Comparison of ENCODE assay signal across 1 cellular context in the genomic region with DNA sequence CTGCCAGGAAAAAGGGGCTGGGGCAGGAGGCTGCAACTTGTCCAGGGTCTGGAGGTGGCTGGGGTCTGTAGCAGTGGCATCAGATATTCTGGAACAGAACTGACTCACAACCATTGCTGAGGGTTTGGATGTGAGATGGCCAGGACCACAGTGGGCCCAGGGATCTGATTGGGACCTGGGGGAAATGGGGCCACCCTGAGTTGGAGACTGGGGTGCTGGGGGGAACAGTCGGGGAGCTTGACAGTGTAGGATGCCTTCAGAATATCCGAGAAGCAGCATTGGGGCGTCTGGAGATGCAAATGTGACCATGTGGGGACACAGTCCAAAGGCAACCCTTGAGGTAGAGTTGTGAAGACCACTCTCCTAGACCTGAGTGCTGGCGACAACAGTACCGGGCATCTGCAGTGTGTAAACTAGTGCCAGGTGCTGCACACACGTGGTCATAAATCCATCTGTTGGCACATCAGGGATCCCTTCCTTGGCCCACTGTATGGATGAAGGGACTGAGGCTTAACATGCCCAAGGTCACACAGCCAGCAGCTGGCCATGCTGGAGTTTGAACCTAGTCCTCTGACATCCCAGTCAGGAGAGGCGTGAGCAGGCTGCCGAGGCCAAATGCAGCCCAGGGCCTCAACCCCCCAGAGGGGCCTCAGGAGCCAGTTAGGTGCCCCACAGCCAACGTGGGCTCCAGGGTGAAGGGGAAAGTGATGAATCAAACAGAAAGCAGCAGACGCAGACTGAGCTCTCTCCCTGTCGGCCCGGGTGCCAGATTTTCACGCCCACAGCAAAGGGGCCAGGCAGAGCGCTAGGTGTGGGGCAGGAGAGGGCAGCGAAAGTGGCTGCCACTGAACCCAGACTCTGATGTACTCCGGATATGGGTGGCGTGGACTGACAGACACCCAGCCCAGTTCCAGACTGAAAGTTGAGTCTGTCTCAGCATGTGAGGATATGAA.
TF ChIP-seq lines count a peak whose summit lies in the region.

No MANE protein-coding gene starts in this region.

TF ChIP-seq in HepG2, 621 proteins besides CTCF, POLR2A, EP300 and RAD21 (continued from another document and continues in another):
- TF ChIP-seq, protein P1, sequence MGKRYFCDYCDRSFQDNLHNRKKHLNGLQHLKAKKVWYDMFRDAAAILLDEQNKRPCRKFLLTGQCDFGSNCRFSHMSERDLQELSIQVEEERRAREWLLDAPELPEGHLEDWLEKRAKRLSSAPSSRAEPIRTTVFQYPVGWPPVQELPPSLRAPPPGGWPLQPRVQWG (CRISPR knock-in tag; IDR thresholded peaks at IDR 0.05; ENCODE audit: borderline replicate concordance, low read depth), result no peak
- no peak for TF ChIP-seq ZNF569 (CRISPR knock-in tag; IDR thresholded peaks at IDR 0.05; ENCODE audit: borderline replicate concordance)
- peak; percentile 68; the same call in 1 of the 2 replicates for TF ChIP-seq ZNF644 (CRISPR knock-in tag; IDR thresholded peaks at IDR 0.05; ENCODE audit: low read depth)
- no peak for TF ChIP-seq ZNF614 (CRISPR knock-in tag; IDR thresholded peaks at IDR 0.05; ENCODE audit: borderline replicate concordance)
- TF ChIP-seq ZNF850 (CRISPR knock-in tag; conservative IDR thresholded peaks at IDR 0.05), result no peak
- TF ChIP-seq ZSCAN25 (CRISPR knock-in tag; IDR thresholded peaks at IDR 0.05), result no peak
- TF ChIP-seq KDM6A (CRISPR knock-in tag; IDR thresholded peaks at IDR 0.05; ENCODE audit: low read depth), result peak; percentile 80
- peak; percentile 60; the same call in 1 of the 2 replicates for TF ChIP-seq SMAD3 (CRISPR knock-in tag; IDR thresholded peaks at IDR 0.05)
- TF ChIP-seq POLR2G (IDR thresholded peaks at IDR 0.05; ENCODE audit: low read depth, low read length), result peak; percentile 71; the same call in 1 of the 2 replicates
- 0 out of 2 replicates have a peak, but pooled peaks have one; percentile 31 for TF ChIP-seq PHF8 (CRISPR knock-in tag; IDR thresholded peaks at IDR 0.05)
- TF ChIP-seq, protein P2, sequence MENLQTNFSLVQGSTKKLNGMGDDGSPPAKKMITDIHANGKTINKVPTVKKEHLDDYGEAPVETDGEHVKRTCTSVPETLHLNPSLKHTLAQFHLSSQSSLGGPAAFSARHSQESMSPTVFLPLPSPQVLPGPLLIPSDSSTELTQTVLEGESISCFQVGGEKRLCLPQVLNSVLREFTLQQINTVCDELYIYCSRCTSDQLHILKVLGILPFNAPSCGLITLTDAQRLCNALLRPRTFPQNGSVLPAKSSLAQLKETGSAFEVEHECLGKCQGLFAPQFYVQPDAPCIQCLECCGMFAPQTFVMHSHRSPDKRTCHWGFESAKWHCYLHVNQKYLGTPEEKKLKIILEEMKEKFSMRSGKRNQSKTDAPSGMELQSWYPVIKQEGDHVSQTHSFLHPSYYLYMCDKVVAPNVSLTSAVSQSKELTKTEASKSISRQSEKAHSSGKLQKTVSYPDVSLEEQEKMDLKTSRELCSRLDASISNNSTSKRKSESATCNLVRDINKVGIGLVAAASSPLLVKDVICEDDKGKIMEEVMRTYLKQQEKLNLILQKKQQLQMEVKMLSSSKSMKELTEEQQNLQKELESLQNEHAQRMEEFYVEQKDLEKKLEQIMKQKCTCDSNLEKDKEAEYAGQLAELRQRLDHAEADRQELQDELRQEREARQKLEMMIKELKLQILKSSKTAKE (CRISPR knock-in tag; IDR thresholded peaks at IDR 0.05; ENCODE audit: borderline replicate concordance), result peak; percentile 55
- 0 out of 2 replicates have a peak, but pooled peaks have one; percentile 32 for TF ChIP-seq TP53 (CRISPR knock-in tag; conservative IDR thresholded peaks at IDR 0.05)
- TF ChIP-seq, protein P3, sequence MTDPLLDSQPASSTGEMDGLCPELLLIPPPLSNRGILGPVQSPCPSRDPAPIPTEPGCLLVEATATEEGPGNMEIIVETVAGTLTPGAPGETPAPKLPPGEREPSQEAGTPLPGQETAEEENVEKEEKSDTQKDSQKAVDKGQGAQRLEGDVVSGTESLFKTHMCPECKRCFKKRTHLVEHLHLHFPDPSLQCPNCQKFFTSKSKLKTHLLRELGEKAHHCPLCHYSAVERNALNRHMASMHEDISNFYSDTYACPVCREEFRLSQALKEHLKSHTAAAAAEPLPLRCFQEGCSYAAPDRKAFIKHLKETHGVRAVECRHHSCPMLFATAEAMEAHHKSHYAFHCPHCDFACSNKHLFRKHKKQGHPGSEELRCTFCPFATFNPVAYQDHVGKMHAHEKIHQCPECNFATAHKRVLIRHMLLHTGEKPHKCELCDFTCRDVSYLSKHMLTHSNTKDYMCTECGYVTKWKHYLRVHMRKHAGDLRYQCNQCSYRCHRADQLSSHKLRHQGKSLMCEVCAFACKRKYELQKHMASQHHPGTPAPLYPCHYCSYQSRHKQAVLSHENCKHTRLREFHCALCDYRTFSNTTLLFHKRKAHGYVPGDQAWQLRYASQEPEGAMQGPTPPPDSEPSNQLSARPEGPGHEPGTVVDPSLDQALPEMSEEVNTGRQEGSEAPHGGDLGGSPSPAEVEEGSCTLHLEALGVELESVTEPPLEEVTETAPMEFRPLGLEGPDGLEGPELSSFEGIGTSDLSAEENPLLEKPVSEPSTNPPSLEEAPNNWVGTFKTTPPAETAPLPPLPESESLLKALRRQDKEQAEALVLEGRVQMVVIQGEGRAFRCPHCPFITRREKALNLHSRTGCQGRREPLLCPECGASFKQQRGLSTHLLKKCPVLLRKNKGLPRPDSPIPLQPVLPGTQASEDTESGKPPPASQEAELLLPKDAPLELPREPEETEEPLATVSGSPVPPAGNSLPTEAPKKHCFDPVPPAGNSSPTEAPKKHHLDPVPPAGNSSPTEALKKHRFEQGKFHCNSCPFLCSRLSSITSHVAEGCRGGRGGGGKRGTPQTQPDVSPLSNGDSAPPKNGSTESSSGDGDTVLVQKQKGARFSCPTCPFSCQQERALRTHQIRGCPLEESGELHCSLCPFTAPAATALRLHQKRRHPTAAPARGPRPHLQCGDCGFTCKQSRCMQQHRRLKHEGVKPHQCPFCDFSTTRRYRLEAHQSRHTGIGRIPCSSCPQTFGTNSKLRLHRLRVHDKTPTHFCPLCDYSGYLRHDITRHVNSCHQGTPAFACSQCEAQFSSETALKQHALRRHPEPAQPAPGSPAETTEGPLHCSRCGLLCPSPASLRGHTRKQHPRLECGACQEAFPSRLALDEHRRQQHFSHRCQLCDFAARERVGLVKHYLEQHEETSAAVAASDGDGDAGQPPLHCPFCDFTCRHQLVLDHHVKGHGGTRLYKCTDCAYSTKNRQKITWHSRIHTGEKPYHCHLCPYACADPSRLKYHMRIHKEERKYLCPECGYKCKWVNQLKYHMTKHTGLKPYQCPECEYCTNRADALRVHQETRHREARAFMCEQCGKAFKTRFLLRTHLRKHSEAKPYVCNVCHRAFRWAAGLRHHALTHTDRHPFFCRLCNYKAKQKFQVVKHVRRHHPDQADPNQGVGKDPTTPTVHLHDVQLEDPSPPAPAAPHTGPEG (CRISPR knock-in tag; IDR thresholded peaks at IDR 0.05), result peak; percentile 68
- TF ChIP-seq ETV5 (CRISPR knock-in tag; IDR thresholded peaks at IDR 0.05; ENCODE audit: borderline replicate concordance), result peak; percentile 45
- TF ChIP-seq ARID2 (CRISPR knock-in tag; IDR thresholded peaks at IDR 0.05; ENCODE audit: borderline replicate concordance), result 0 out of 2 replicates have a peak, but pooled peaks have one; percentile 35
- TF ChIP-seq KAT8 (CRISPR knock-in tag; IDR thresholded peaks at IDR 0.05), result peak; percentile 38; the same call in 1 of the 2 replicates
- TF ChIP-seq SNAI1 (CRISPR knock-in tag; IDR thresholded peaks at IDR 0.05; ENCODE audit: borderline replicate concordance), result no peak
- TF ChIP-seq ZNF343 (CRISPR knock-in tag; IDR thresholded peaks at IDR 0.05), result no peak
- 0 out of 2 replicates have a peak, but pooled peaks have one; percentile 44 for TF ChIP-seq ARNT2 (CRISPR knock-in tag; IDR thresholded peaks at IDR 0.05; ENCODE audit: low read depth)
- peak; percentile 11; the same call in 1 of the 2 replicates for TF ChIP-seq KDM3A (CRISPR knock-in tag; IDR thresholded peaks at IDR 0.05; ENCODE audit: low read depth)
- TF ChIP-seq, protein P4, sequence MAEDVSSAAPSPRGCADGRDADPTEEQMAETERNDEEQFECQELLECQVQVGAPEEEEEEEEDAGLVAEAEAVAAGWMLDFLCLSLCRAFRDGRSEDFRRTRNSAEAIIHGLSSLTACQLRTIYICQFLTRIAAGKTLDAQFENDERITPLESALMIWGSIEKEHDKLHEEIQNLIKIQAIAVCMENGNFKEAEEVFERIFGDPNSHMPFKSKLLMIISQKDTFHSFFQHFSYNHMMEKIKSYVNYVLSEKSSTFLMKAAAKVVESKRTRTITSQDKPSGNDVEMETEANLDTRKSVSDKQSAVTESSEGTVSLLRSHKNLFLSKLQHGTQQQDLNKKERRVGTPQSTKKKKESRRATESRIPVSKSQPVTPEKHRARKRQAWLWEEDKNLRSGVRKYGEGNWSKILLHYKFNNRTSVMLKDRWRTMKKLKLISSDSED (CRISPR knock-in tag; IDR thresholded peaks at IDR 0.05), result no peak
- peak; percentile 76 for TF ChIP-seq ZNF543 (CRISPR knock-in tag; IDR thresholded peaks at IDR 0.05)
- TF ChIP-seq PLRG1 (conservative IDR thresholded peaks at IDR 0.05), result no peak
- TF ChIP-seq HOXA3 (CRISPR knock-in tag; IDR thresholded peaks at IDR 0.05), result peak; percentile 68; the same call in 1 of the 2 replicates
- TF ChIP-seq SMAD1 (CRISPR knock-in tag; IDR thresholded peaks at IDR 0.05; ENCODE audit: borderline replicate concordance, low read depth), result no peak
- no peak for TF ChIP-seq ZSCAN20 (CRISPR knock-in tag; IDR thresholded peaks at IDR 0.05; ENCODE audit: borderline replicate concordance)
- TF ChIP-seq, protein P5, sequence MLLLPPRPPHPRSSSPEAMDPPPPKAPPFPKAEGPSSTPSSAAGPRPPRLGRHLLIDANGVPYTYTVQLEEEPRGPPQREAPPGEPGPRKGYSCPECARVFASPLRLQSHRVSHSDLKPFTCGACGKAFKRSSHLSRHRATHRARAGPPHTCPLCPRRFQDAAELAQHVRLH (CRISPR knock-in tag; IDR thresholded peaks at IDR 0.05; ENCODE audit: borderline replicate concordance, low read depth), result 0 out of 2 replicates have a peak, but pooled peaks have one; percentile 55
- peak; percentile 16; the same call in 1 of the 2 replicates for TF ChIP-seq IRF2 (CRISPR knock-in tag; IDR thresholded peaks at IDR 0.05)
- TF ChIP-seq ZNF263 (CRISPR knock-in tag; IDR thresholded peaks at IDR 0.05), result peak; percentile 50; the same call in 1 of the 2 replicates
- TF ChIP-seq ZNF616 (CRISPR knock-in tag; IDR thresholded peaks at IDR 0.05; ENCODE audit: low read depth), result 0 out of 2 replicates have a peak, but pooled peaks have one; percentile 59
- TF ChIP-seq, protein P6, sequence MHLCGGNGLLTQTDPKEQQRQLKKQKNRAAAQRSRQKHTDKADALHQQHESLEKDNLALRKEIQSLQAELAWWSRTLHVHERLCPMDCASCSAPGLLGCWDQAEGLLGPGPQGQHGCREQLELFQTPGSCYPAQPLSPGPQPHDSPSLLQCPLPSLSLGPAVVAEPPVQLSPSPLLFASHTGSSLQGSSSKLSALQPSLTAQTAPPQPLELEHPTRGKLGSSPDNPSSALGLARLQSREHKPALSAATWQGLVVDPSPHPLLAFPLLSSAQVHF (CRISPR knock-in tag; IDR thresholded peaks at IDR 0.05), result no peak
- TF ChIP-seq ZNF776 (CRISPR knock-in tag; IDR thresholded peaks at IDR 0.05), result peak; percentile 57
- TF ChIP-seq, protein P7, sequence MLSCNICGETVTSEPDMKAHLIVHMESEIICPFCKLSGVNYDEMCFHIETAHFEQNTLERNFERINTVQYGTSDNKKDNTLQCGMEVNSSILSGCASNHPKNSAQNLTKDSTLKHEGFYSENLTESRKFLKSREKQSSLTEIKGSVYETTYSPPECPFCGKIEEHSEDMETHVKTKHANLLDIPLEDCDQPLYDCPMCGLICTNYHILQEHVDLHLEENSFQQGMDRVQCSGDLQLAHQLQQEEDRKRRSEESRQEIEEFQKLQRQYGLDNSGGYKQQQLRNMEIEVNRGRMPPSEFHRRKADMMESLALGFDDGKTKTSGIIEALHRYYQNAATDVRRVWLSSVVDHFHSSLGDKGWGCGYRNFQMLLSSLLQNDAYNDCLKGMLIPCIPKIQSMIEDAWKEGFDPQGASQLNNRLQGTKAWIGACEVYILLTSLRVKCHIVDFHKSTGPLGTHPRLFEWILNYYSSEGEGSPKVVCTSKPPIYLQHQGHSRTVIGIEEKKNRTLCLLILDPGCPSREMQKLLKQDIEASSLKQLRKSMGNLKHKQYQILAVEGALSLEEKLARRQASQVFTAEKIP (CRISPR knock-in tag; IDR thresholded peaks at IDR 0.05; ENCODE audit: borderline replicate concordance), result no peak
- TF ChIP-seq GABPA (IDR thresholded peaks at IDR 0.05; ENCODE audit: low read depth, low read length), result no peak
- peak; percentile 37; the same call in 1 of the 2 replicates for TF ChIP-seq GABPA (CRISPR knock-in tag; IDR thresholded peaks at IDR 0.05; ENCODE audit: low read depth)
- TF ChIP-seq, protein P8, sequence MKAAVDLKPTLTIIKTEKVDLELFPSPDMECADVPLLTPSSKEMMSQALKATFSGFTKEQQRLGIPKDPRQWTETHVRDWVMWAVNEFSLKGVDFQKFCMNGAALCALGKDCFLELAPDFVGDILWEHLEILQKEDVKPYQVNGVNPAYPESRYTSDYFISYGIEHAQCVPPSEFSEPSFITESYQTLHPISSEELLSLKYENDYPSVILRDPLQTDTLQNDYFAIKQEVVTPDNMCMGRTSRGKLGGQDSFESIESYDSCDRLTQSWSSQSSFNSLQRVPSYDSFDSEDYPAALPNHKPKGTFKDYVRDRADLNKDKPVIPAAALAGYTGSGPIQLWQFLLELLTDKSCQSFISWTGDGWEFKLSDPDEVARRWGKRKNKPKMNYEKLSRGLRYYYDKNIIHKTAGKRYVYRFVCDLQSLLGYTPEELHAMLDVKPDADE (CRISPR knock-in tag; IDR thresholded peaks at IDR 0.05), result no peak
- TF ChIP-seq ZFP1 (CRISPR knock-in tag; IDR thresholded peaks at IDR 0.05), result peak; percentile 48; the same call in 1 of the 2 replicates
- TF ChIP-seq RARA (CRISPR knock-in tag; IDR thresholded peaks at IDR 0.05), result peak; percentile 59
- TF ChIP-seq, protein P9, sequence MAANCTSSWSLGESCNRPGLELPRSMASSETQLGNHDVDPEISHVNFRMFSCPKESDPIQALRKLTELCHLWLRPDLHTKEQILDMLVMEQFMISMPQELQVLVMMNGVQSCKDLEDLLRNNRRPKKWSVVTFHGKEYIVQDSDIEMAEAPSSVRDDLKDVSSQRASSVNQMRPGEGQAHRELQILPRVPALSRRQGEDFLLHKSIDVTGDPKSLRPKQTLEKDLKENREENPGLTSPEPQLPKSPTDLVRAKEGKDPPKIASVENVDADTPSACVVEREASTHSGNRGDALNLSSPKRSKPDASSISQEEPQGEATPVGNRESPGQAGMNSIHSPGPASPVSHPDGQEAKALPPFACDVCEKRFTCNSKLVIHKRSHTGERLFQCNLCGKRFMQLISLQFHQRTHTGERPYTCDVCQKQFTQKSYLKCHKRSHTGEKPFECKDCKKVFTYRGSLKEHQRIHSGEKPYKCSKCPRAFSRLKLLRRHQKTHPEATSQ (CRISPR knock-in tag; IDR thresholded peaks at IDR 0.05; ENCODE audit: borderline replicate concordance), result no peak
- TF ChIP-seq ZNF558 (CRISPR knock-in tag; IDR thresholded peaks at IDR 0.05; ENCODE audit: borderline replicate concordance), result no peak
- TF ChIP-seq, protein P10, sequence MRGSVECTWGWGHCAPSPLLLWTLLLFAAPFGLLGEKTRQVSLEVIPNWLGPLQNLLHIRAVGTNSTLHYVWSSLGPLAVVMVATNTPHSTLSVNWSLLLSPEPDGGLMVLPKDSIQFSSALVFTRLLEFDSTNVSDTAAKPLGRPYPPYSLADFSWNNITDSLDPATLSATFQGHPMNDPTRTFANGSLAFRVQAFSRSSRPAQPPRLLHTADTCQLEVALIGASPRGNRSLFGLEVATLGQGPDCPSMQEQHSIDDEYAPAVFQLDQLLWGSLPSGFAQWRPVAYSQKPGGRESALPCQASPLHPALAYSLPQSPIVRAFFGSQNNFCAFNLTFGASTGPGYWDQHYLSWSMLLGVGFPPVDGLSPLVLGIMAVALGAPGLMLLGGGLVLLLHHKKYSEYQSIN (CRISPR knock-in tag; IDR thresholded peaks at IDR 0.05; ENCODE audit: borderline replicate concordance), result no peak
- 0 out of 2 replicates have a peak, but pooled peaks have one; percentile 35 for TF ChIP-seq HMG20B (CRISPR knock-in tag; conservative IDR thresholded peaks at IDR 0.05)
